Comparison of ENCODE assay signal across 18 cellular contexts in genomic region chr3:191268737-191269136, GRCh38.
DNase-seq lines count a peak whose midpoint lies in the region; ATAC-seq, FAIRE-seq and TF ChIP-seq lines count a peak whose summit lies in the region.
"Had no signal": no experiment of that assay in that cellular context is flagged by ENCODE, and none has a peak within 500 bp of the region (broad histone marks: within the 10 kb centered on the region; RNA-seq: fewer than 3 reads in every experiment).

No MANE protein-coding gene starts in this region.

- in situ Hi-C loops in GM12878 (cut with MboI), result no loop called here

- peaks cover 3% of the 10 kb centered on the region for H3K9me3 Mint-ChIP-seq in stimulated activated memory B cell treated with anti-CD40 and anti-IgM and Interleukin-4, amounts not matched to agents 10 μg/mL and 1 μg/mL and 100 μg/mL, for 72 hours

- peak overlapping the region; percentile 89 for H3K27ac Mint-ChIP-seq in stimulated activated memory B cell treated with anti-CD40 and anti-IgM and Interleukin-4, amounts not matched to agents 10 μg/mL and 1 μg/mL and 100 μg/mL, for 72 hours
- H3K27ac Mint-ChIP-seq: CD4-positive, alpha-beta memory T cell had no signal

- H3K36me3 Mint-ChIP-seq in stimulated activated memory B cell treated with anti-CD40 and anti-IgM and Interleukin-4, amounts not matched to agents 10 μg/mL and 1 μg/mL and 100 μg/mL, for 72 hours, result peaks cover 16% of the 10 kb centered on the region
- H3K36me3 Mint-ChIP-seq: CD4-positive, alpha-beta memory T cell had no signal

- POLR2A ChIA-PET in HEK293 (lab: Yijun Ruan, JAX) (no interaction called here), GM12878 (lab: Charles Lee) (interaction anchor here (0.8 to 2.9 kb wide), 8 partner anchors 9 to 89 kb away, joined by 3 to 17 read pairs (median 3); no protein-coding TSS in a partner anchor)

- no peak for TF ChIP-seq RAD21 in GM12878 (IDR thresholded peaks at IDR 0.05; ENCODE audit: insufficient read depth, low read depth, low read length)

- no peaks in the 10 kb centered on the region for H3K4me1 ChIP-seq in HEK293 (ENCODE audit: control insufficient read depth, insufficient read depth, low read length)
- H3K4me1 ChIP-seq in GM12878 (ENCODE audit: control insufficient read depth, insufficient read depth, low read length), result peaks cover 13% of the 10 kb centered on the region
- no peaks in the 10 kb centered on the region for H3K4me1 ChIP-seq in Peyer's patch
- H3K4me1 ChIP-seq: BE2C had no signal

- peak; percentile 51 for FAIRE-seq in G401.6 (lab: Jason Lieb, UNC)
- no peak for FAIRE-seq in GM12878 (lab: Jason Lieb, UNC)
- FAIRE-seq: A204.1, H54 had no signal

- H2AFZ ChIP-seq in GM12878 (ENCODE audit: control insufficient read depth, low read depth, low read length), result no peak overlapping the region
- H2AFZ ChIP-seq: GM23248 had no signal

- no peak for TF ChIP-seq EP300 in GM12878 (IDR thresholded peaks at IDR 0.05; ENCODE audit: borderline replicate concordance in 1 of 2, control insufficient read depth in 1 of 2, low read depth in 2 of 2, low read length in 2 of 2)

- DNase-seq in GM12878 (ENCODE audit: low read depth, low spot score) (no peak), NCI-H1048 (lab: John Stamatoyannopoulos, UW) (no peak), Peyer's patch (no peak)
- no peak for DNase-seq in effector CD4-positive, alpha-beta T cell
- DNase-seq: BE2C; CD4-positive, alpha-beta memory T cell; DMS79 treated with DMSO at 0.1 percent for 48 hours; EL; GF-D8; GM23248 had no signal

- TF ChIP-seq CTCF in HEK293 (tag by site-specific recombination; IDR thresholded peaks at IDR 0.05), result no peak
- TF ChIP-seq CTCF in GM12878 (IDR thresholded peaks at IDR 0.05 in 2 of 3, conservative IDR thresholded peaks at IDR 0.05 in 1 of 3; ENCODE audit: control insufficient read depth in 2 of 3, extremely low read depth in 1 of 3, insufficient read depth in 1 of 3, low read depth in 3 of 3, low read length in 3 of 3), result no peak
- TF ChIP-seq CTCF in Peyer's patch (IDR thresholded peaks at IDR 0.05), result no peak

- TF ChIP-seq POLR2A in GM12878 (IDR thresholded peaks at IDR 0.05; ENCODE audit: low read depth, low read length) (no peak), Peyer's patch (IDR thresholded peaks at IDR 0.05) (no peak)

- CTCF ChIA-PET in HEK293 (lab: Yijun Ruan, JAX), result no interaction called here
- CTCF ChIA-PET in GM12878 (lab: Yijun Ruan, JAX), result interaction anchor here (0.6 to 4.3 kb wide), 10 partner anchors 12 to 98 kb away, joined by 3 to 29 read pairs (median 4); no protein-coding TSS in a partner anchor

- peak; percentile 45 for ATAC-seq in GM12878
- no peak for ATAC-seq in stimulated activated memory B cell treated with anti-CD40 and anti-IgM and Interleukin-4, amounts not matched to agents 10 μg/mL and 1 μg/mL and 100 μg/mL, for 72 hours
- ATAC-seq: HCT116 had no signal

- H3K27ac ChIP-seq in HEK293 (ENCODE audit: extremely low read depth, low read depth, low read length), result no peak overlapping the region
- 0 out of 2 replicates have a peak overlapping the region, but pooled peaks have one; percentile 31 for H3K27ac ChIP-seq in GM12878 (ENCODE audit: control insufficient read depth, insufficient read depth)
- peak overlapping the region in 2 of 4 donors; percentile 11 to 57 for H3K27ac ChIP-seq in Peyer's patch
- H3K27ac ChIP-seq: C4-2B, GM23248, HL-60 had no signal

- no peaks in the 10 kb centered on the region for H4K20me1 ChIP-seq in GM12878 (ENCODE audit: control insufficient read depth, insufficient read depth)

- H3K36me3 ChIP-seq in HEK293 (ENCODE audit: control insufficient read depth in 2 of 2, insufficient read depth in 1 of 2, low read length in 2 of 2) (no peaks in the 10 kb centered on the region), GM12878 (ENCODE audit: control insufficient read depth in 2 of 2, insufficient read depth in 2 of 2, low read length in 1 of 2) (no peaks in the 10 kb centered on the region), Peyer's patch (no peaks in the 10 kb centered on the region)
- H3K36me3 ChIP-seq: BE2C had no signal

- H3K4me1 Mint-ChIP-seq in stimulated activated memory B cell treated with anti-CD40 and anti-IgM and Interleukin-4, amounts not matched to agents 10 μg/mL and 1 μg/mL and 100 μg/mL, for 72 hours, result peaks cover 45% of the 10 kb centered on the region
- H3K4me1 Mint-ChIP-seq: CD4-positive, alpha-beta memory T cell had no signal

- no TSS peak for BruUV-seq in GM12878 (replicated peaks; lab: Mats Ljungman, UMichigan)

- SMC1A ChIA-PET in GM12878 (lab: Charles Lee; ENCODE audit: uncharacterized antibody, unreplicated experiment), result interaction anchor here (0.5 to 21.5 kb wide), 21 partner anchors 11 to 129 kb away, joined by 3 to 375 read pairs (median 8); partner anchors contain the start of gene CCDC50

- intact Hi-C loops in GM12878 (cut with micrococcal nuclease; ENCODE audit: unreplicated experiment), result loop anchor here (2.0 kb wide), 1 partner anchor 16 kb away; no protein-coding TSS in a partner anchor

- H3K79me2 ChIP-seq in GM12878 (ENCODE audit: control insufficient read depth, insufficient read depth, low read length), result no peaks in the 10 kb centered on the region

- no peak overlapping the region for H3K9ac ChIP-seq in GM12878 (ENCODE audit: control insufficient read depth, insufficient read depth, low read length)
- H3K9ac ChIP-seq: GM23248 had no signal

- no peak overlapping the region for H3K4me3 ChIP-seq in HEK293 (ENCODE audit: low read depth, low read length)
- H3K4me3 ChIP-seq in GM12878, result no peak overlapping the region
- H3K4me3 ChIP-seq in Peyer's patch, result no peak overlapping the region
- H3K4me3 ChIP-seq: GM23248 had no signal

- RAD21 ChIA-PET in GM12878 (lab: Charles Lee; ENCODE audit: unreplicated experiment), result interaction anchor here (0.7 to 7.3 kb wide), 18 partner anchors 9 to 140 kb away, joined by 3 to 55 read pairs (median 6); no protein-coding TSS in a partner anchor

- H3K27me3 ChIP-seq in GM12878 (replicated peaks in 1 of 2; ENCODE audit: control insufficient read depth in 2 of 2, insufficient read depth in 2 of 2, low read length in 1 of 2) (no peaks in the 10 kb centered on the region), Peyer's patch (no peaks in the 10 kb centered on the region)

- H3K27me3 Mint-ChIP-seq in stimulated activated memory B cell treated with anti-CD40 and anti-IgM and Interleukin-4, amounts not matched to agents 10 μg/mL and 1 μg/mL and 100 μg/mL, for 72 hours, result no peaks in the 10 kb centered on the region

- peak overlapping the region; percentile 77; the same call in 1 of the 2 replicates for H3K4me2 ChIP-seq in GM12878 (ENCODE audit: control insufficient read depth, insufficient read depth)

- H3K4me3 Mint-ChIP-seq in stimulated activated memory B cell treated with anti-CD40 and anti-IgM and Interleukin-4, amounts not matched to agents 10 μg/mL and 1 μg/mL and 100 μg/mL, for 72 hours, result no peak overlapping the region
- H3K4me3 Mint-ChIP-seq: CD4-positive, alpha-beta memory T cell had no signal

- H3K9me3 ChIP-seq in HEK293 (ENCODE audit: control insufficient read depth, insufficient read depth, low read depth, low read length) (no peaks in the 10 kb centered on the region), GM12878 (replicated peaks; ENCODE audit: control insufficient read depth, insufficient read depth, low read length) (peaks cover 7% of the 10 kb centered on the region; the same call in 2 of the 3 replicates), Peyer's patch (no peaks in the 10 kb centered on the region)
- H3K9me3 ChIP-seq: BE2C had no signal

TF ChIP-seq in HEK293, 187 proteins besides CTCF, POLR2A, EP300 and RAD21:
- TF ChIP-seq ZNF2 (tag by site-specific recombination; IDR thresholded peaks at IDR 0.05) (no peak), ZNF585B (tag by site-specific recombination; IDR thresholded peaks at IDR 0.05) (peak; percentile 79)
TF ChIP-seq in HEK293: peak in this region for 1.

TF ChIP-seq in GM12878, 131 proteins besides CTCF, POLR2A, EP300 and RAD21:
- TF ChIP-seq RAD51 (IDR thresholded peaks at IDR 0.05), result no peak
- peak; percentile 77 for TF ChIP-seq NR2F1 (conservative IDR thresholded peaks at IDR 0.05)
- no peak for TF ChIP-seq IRF4 (IDR thresholded peaks at IDR 0.05; ENCODE audit: low read depth, low read length)
- TF ChIP-seq MTA2 (IDR thresholded peaks at IDR 0.05; ENCODE audit: low read depth), result peak; percentile 57
